ENCODE assay signal across 2 cellular contexts in genomic region chr4:15893967-15894366, GRCh38.
TF ChIP-seq lines count a peak whose summit lies in the region.

No MANE protein-coding gene starts in this region.

TF ChIP-seq in SK-N-SH, 30 proteins besides CTCF, POLR2A, EP300 and RAD21 (continued from another document):
- 0 out of 2 replicates have a peak, but pooled peaks have one; percentile 50 for TF ChIP-seq SIN3A (IDR thresholded peaks at IDR 0.05; ENCODE audit: borderline replicate concordance, low read depth, low read length)
- peak; percentile 70; the same call in 1 of the 2 replicates for TF ChIP-seq FOSL2 (IDR thresholded peaks at IDR 0.05; ENCODE audit: borderline replicate concordance, low read depth)
- TF ChIP-seq TCF12 (IDR thresholded peaks at IDR 0.05) = peak; percentile 55
- peak; percentile 52; the same call in 1 of the 2 replicates for TF ChIP-seq MAX (IDR thresholded peaks at IDR 0.05; ENCODE audit: low read depth)
TF ChIP-seq in SK-N-SH: peak in this region for 6.

TF ChIP-seq in GM12891, 5 proteins besides CTCF, POLR2A, EP300 and RAD21 (continued from another document):
- no peak for TF ChIP-seq POU2F2 (IDR thresholded peaks at IDR 0.05; ENCODE audit: low read depth, low read length)
